31 cellular contexts compared by ENCODE assay signal in the genomic region with DNA sequence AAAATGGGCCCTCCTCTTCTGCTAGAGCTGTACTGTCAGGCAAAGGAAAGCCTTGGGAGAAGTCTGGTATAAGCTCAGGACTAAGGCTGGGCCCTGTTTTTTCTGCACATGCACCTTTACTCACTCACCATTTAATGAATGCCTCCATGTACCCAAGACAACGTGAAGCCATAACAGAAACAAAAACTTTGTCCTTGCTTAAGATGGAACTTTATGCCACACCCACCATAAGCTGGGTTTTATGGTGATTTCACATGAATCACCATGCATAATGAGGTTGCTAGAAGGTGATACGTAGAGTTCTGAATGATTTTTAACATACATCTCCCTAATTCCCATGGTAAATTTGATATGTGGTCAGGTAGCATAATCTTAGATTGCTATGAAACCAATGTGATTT.
DNase-seq lines count a peak whose midpoint lies in the region; ATAC-seq and TF ChIP-seq lines count a peak whose summit lies in the region.
"Had no signal": no experiment of that assay in that cellular context is flagged by ENCODE, and none has a peak within 500 bp of the region (broad histone marks: within the 10 kb centered on the region; RNA-seq: fewer than 3 reads in every experiment).

No MANE protein-coding gene starts in this region.

- 87% methylated on average over 2 of the region's 2 CpGs for WGBS in prostate gland

- TF ChIP-seq CTCF in epithelial cell of proximal tubule (conservative IDR thresholded peaks at IDR 0.05; ENCODE audit: low read depth, low read length) (no peak), mucosa of descending colon (IDR thresholded peaks at IDR 0.05) (no peak), prostate gland (IDR thresholded peaks at IDR 0.05) (no peak)

- H3K4me1 ChIP-seq in mucosa of descending colon (ENCODE audit: low read depth): peaks cover 11% of the 10 kb centered on the region
- no peaks in the 10 kb centered on the region for H3K4me1 ChIP-seq in prostate gland (replicated peaks)
- H3K4me1 ChIP-seq: HAP-1, spleen, tibial artery had no signal

- ATAC-seq in mucosa of descending colon: peak; percentile 96
- ATAC-seq: activated T-helper 17 cell treated with anti-CD3 and anti-CD28 coated beads, Interleukin-2, amount 50 U/mL, for 72 hours; Right ventricle myocardium inferior; stimulated activated naive CD8-positive, alpha-beta T cell treated with anti-CD3 and anti-CD28 coated beads, Interleukin-15, Interleukin-2, amounts not matched to agents 100 U/mL and 50 U/mL, for 24 hours had no signal

- no peaks in the 10 kb centered on the region for H3K27me3 ChIP-seq in prostate gland (replicated peaks; ENCODE audit: insufficient read depth)
- H3K27me3 ChIP-seq: cardiac muscle cell, spleen, tibial artery had no signal

- no peaks in the 10 kb centered on the region for H3K36me3 ChIP-seq in mucosa of descending colon (ENCODE audit: low read depth)
- no peaks in the 10 kb centered on the region for H3K36me3 ChIP-seq in prostate gland
- H3K36me3 ChIP-seq: cardiac muscle cell, HAP-1, spleen, tibial artery had no signal

- H3K4me3 ChIP-seq in epithelial cell of proximal tubule (ENCODE audit: low read depth, low read length) (no peak overlapping the region), mucosa of descending colon (no peak overlapping the region), prostate gland (no peak overlapping the region)
- H3K4me3 ChIP-seq: cardiac muscle cell, HAP-1, lung, spleen, tibial artery had no signal

- DNase-seq in EH (ENCODE audit: low read depth) (peak; percentile 25), RPMI7951 (ENCODE audit: low read depth) (peak; percentile 17), epithelial cell of proximal tubule (ENCODE audit: low read depth) (peak; percentile 66), mucosa of descending colon (peak in 1 of 3 donors; percentile 69), prostate gland (ENCODE audit: low spot score) (no peak), NCI-H2029 treated with DMSO at 0.1 percent for 48 hours (lab: John Stamatoyannopoulos, UW) (no peak)
- DNase-seq in stimulated activated CD4-positive, alpha-beta T cell treated with anti-CD3 and anti-CD28 coated beads, Interleukin-12 subunit alpha, Interleukin-12 subunit beta, amount 100 ng/mL, for 4 hours: no peak
- no peak for DNase-seq in effector CD8-positive, alpha-beta T cell (lab: John Stamatoyannopoulos, UW)
- DNase-seq: activated B cell treated with CpG ODN at 0.5 μM for 24 hours; activated CD4-positive, alpha-beta T cell treated with anti-CD3 and anti-CD28 coated beads, Interleukin-2, amount 50 U/mL, for 4 hours; activated CD8-positive, alpha-beta memory T cell treated with anti-CD3 and anti-CD28 coated beads, Interleukin-2, amount 50 U/mL, for 4 hours; activated naive CD8-positive, alpha-beta T cell treated with anti-CD3 and anti-CD28 coated beads, Interleukin-2, amount 10 ng/mL, durations not matched to agents 7 days and 5 days; dermis blood vessel endothelial cell; hypothalamus; MM.1S; NCI-H1436 treated with DMSO at 0.1 percent for 48 hours; NCI-H2171 treated with DMSO at 0.1 percent for 48 hours; NCI-H526 treated with DMSO at 0.1 percent for 48 hours; nucleus accumbens; retina; spleen; stimulated activated CD4-positive, alpha-beta T cell treated with anti-CD3 and anti-CD28 coated beads, Interleukin-4, amount 100 ng/mL, for 4 hours; stimulated activated naive CD8-positive, alpha-beta T cell treated with anti-CD3 and anti-CD28 coated beads, Interleukin-15, Interleukin-2, amounts not matched to agents 100 U/mL and 50 U/mL, for 24 hours; T-helper 9 cell; tibial artery had no signal

- intact Hi-C loops in mucosa of descending colon (cut with DNase I, micrococcal nuclease): no loop called here
- intact Hi-C loops in prostate gland (cut with DNase I): no loop called here

- no peak for TF ChIP-seq POLR2A in prostate gland (IDR thresholded peaks at IDR 0.05)

- H3K9me3 ChIP-seq in mucosa of descending colon (no peaks in the 10 kb centered on the region), prostate gland (no peaks in the 10 kb centered on the region)
- H3K9me3 ChIP-seq: HAP-1, spleen, tibial artery had no signal

- no peak overlapping the region for H3K27ac ChIP-seq in prostate gland
- H3K27ac ChIP-seq: C4-2B, cardiac muscle cell, spleen, tibial artery had no signal

Comparison
In these comparisons a context has a peak if more than half of its experiments do, and no peak if none do; other contexts are left out.
1. DNase-seq: peak in EH (single experiment), RPMI7951 (single experiment) and epithelial cell of proximal tubule (single experiment); none in prostate gland (single experiment), stimulated activated CD4-positive, alpha-beta T cell treated with anti-CD3 and anti-CD28 coated beads, Interleukin-12 subunit alpha, Interleukin-12 subunit beta, amount 100 ng/mL, for 4 hours (single experiment), effector CD8-positive, alpha-beta T cell (single experiment) and NCI-H2029 treated with DMSO at 0.1 percent for 48 hours (single experiment).